Comparison of ENCODE assay signal across 8 cellular contexts in genomic region chr20:6362245-6362644, GRCh38.
"Had no signal": no experiment of that assay in that cellular context is flagged by ENCODE, and none has a peak within 500 bp of the region (broad histone marks: within the 10 kb centered on the region; RNA-seq: fewer than 3 reads in every experiment).

No MANE protein-coding gene starts in this region.

- ATAC-seq: GM12878 had no signal

- DNase-seq: GDM1, GF-D8 had no signal

- FAIRE-seq: G401.6, GM12878, GM12891, GM12892, GM18507, GM19239 had no signal

- H3K4me3 ChIP-seq: GM12878 had no signal
